In the genomic region with DNA sequence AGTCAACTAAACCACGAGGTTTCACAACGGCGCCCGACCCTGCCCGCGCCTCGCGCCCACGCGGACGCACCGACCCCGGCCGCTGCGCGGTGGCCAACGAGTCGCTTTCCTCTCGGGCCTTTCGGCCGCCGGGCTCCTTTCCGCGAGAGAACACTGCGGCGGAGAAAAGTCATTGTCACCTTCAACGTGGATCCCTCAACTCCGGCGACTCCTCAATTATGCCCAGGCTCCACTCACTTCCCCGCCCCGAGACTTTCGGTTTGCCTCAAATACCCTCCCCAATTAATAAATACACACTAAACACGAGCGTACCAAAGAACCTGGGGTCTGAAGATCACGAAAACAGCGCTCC, we compare ENCODE assay signal across 8 cellular contexts. TPM values are rescaled to one million over a fixed set of nuclear protein-coding genes. Genes with fewer than 3 reads are reported as not detected.
DNase-seq lines count a peak whose midpoint lies in the region; ATAC-seq and TF ChIP-seq lines count a peak whose summit lies in the region.

No MANE protein-coding gene starts in this region.

- H3K9me3 ChIP-seq in iPS-18a (ENCODE audit: control insufficient read depth, low read depth, low read length): no peaks in the 10 kb centered on the region

- no peaks in the 10 kb centered on the region; the same call in 1 of the 2 replicates for H3K36me3 ChIP-seq in GM06990 (ENCODE audit: control insufficient read depth, insufficient read depth, low read length)
- H3K36me3 ChIP-seq in iPS-18a (ENCODE audit: control insufficient read depth, low read depth, low read length): no peaks in the 10 kb centered on the region

- peak overlapping the region; percentile 99 for H3K9ac ChIP-seq in iPS-18a (ENCODE audit: low read length)

- no peaks in the 10 kb centered on the region for H3K9me3 Mint-ChIP-seq in activated naive CD4-positive, alpha-beta T cell treated with anti-CD3 and anti-CD28 coated beads, Interleukin-2, amount 50 U/mL, for 72 hours

- peak overlapping the region; percentile 97 to 99 for H3K27ac Mint-ChIP-seq in activated naive CD4-positive, alpha-beta T cell treated with anti-CD3 and anti-CD28 coated beads, Interleukin-2, amount 50 U/mL, for 72 hours

- H3K27me3 ChIP-seq in GM06990 (replicated peaks; ENCODE audit: control insufficient read depth, insufficient read depth, low read length) (no peaks in the 10 kb centered on the region), iPS-18a (ENCODE audit: control insufficient read depth, insufficient read depth, low read length) (no peaks in the 10 kb centered on the region)

- DNase-seq in GM06990 (ENCODE audit: extremely low read depth, insufficient read length): no peak
- DNase-seq in activated naive CD4-positive, alpha-beta T cell treated with anti-CD3 and anti-CD28 coated beads, Interleukin-2, amount 50 U/mL, for 72 hours (ENCODE audit: low spot score in 2 of 2): no peak
- DNase-seq in stimulated activated CD4-positive, alpha-beta T cell treated with anti-CD3 and anti-CD28 coated beads, Interleukin-1b, Interleukin-23, amount 100 ng/mL, for 48 hours: peak; percentile 31
- no peak for DNase-seq in AG08395 (ENCODE audit: low spot score)
- no peak for DNase-seq in COR-L47 (lab: John Stamatoyannopoulos, UW)

- peak in 1 of 2 donors; percentile 5 for ATAC-seq in activated naive CD4-positive, alpha-beta T cell treated with anti-CD3 and anti-CD28 coated beads, Interleukin-2, amount 50 U/mL, for 72 hours
- no peak for ATAC-seq in GM19455 (IDR thresholded peaks at IDR 0.05; ENCODE audit: unreplicated experiment)

- TF ChIP-seq CTCF in GM06990 (IDR thresholded peaks at IDR 0.05; ENCODE audit: insufficient read depth, low read length, poor library complexity, severe bottlenecking): no peak

- TF ChIP-seq RAD21 in Ishikawa (IDR thresholded peaks at IDR 0.05; ENCODE audit: low read depth): no peak

- peaks cover 21 to 36% of the 10 kb centered on the region in 2 donors for H3K36me3 Mint-ChIP-seq in activated naive CD4-positive, alpha-beta T cell treated with anti-CD3 and anti-CD28 coated beads, Interleukin-2, amount 50 U/mL, for 72 hours

- H3K4me3 ChIP-seq in GM06990 (replicated peaks; ENCODE audit: low read depth, low read length): peak overlapping the region; percentile 88
- H3K4me3 ChIP-seq in iPS-18a (ENCODE audit: low read length): peak overlapping the region; percentile 99

- H3K27ac ChIP-seq in iPS-18a (ENCODE audit: low read length): peak overlapping the region; percentile 95

- TF ChIP-seq EP300 in Ishikawa (IDR thresholded peaks at IDR 0.05; ENCODE audit: borderline replicate concordance): no peak

- H3K4me1 ChIP-seq in iPS-18a (ENCODE audit: control insufficient read depth, low read depth, low read length): peaks cover 23% of the 10 kb centered on the region

TF ChIP-seq in Ishikawa, 13 proteins besides CTCF, POLR2A, EP300 and RAD21:
- peak; percentile 13 for TF ChIP-seq TCF12 (IDR thresholded peaks at IDR 0.05; ENCODE audit: low read depth)
- no peak; the same call in 1 of the 2 replicates for TF ChIP-seq TEAD4 (IDR thresholded peaks at IDR 0.05)
- TF ChIP-seq EGR1 (IDR thresholded peaks at IDR 0.05): no peak
- no peak for TF ChIP-seq FOXM1 (IDR thresholded peaks at IDR 0.05; ENCODE audit: borderline replicate concordance, low read depth)
- TF ChIP-seq MAX (IDR thresholded peaks at IDR 0.05): peak; percentile 14; the same call in 1 of the 2 replicates
- TF ChIP-seq, protein P1, sequence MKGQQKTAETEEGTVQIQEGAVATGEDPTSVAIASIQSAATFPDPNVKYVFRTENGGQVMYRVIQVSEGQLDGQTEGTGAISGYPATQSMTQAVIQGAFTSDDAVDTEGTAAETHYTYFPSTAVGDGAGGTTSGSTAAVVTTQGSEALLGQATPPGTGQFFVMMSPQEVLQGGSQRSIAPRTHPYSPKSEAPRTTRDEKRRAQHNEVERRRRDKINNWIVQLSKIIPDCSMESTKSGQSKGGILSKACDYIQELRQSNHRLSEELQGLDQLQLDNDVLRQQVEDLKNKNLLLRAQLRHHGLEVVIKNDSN (IDR thresholded peaks at IDR 0.05): no peak
- no peak for TF ChIP-seq CREB1 (IDR thresholded peaks at IDR 0.05; ENCODE audit: low read depth)
TF ChIP-seq in Ishikawa: peak in this region for 2.

RNA-seq across cellular contexts. Expression of gene SINHCAF, which starts 0.5 kb away (rescaled TPM):
- 100 to 1,000 TPM; 162 to 190 TPM for total RNA-seq in activated naive CD4-positive, alpha-beta T cell treated with anti-CD3 and anti-CD28 coated beads, Interleukin-2, amount 50 U/mL, for 72 hours
